Comparison of ENCODE assay signal across 10 cellular contexts in the genomic region with DNA sequence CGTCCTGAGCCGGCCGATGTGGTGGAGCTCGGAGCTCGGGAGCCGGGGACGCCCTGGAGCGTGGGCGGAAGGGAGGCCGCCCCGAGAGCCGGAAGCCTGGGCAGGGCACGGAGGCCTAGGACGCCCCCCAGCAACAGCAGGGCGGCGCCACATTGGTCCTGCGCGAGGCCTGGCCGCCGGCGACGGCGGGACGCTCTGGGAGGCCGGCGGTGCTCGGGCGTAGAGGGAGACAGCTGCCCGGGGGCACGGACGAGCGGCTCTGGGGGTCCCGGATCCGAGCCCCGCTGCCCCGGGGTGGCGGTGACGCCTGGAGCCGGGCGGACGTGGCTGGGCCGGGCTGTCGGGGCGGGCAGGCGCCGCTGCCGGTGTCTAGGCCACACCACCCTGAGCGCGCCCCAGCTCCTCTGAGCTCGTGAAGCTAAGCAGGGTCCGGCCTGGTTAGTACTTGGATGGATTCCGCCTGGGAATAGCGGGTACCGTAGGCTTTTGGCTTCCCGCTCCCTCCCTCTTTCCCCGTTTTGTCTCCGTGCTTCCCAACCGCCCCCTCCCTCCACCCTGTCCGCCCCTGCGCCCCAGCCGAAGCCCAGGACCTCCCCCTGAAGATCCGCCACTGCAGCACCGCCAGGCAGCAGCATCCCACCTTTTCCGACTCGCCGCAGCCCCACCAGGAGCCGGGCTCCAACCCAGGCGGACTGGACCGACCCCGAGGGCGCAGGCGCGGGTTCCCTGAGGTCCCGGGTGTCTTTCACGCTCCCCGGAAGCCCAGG. TPM values are rescaled to one million over a fixed set of nuclear protein-coding genes. Genes with fewer than 3 reads are reported as not detected.
DNase-seq lines count a peak whose midpoint lies in the region; ATAC-seq and TF ChIP-seq lines count a peak whose summit lies in the region.
"Had no signal": no experiment of that assay in that cellular context is flagged by ENCODE, and none has a peak within 500 bp of the region (broad histone marks: within the 10 kb centered on the region; RNA-seq: fewer than 3 reads in every experiment).

No MANE protein-coding gene starts in this region.

- H3K27me3 ChIP-seq in adipocyte (replicated peaks; ENCODE audit: control insufficient read depth, insufficient read depth, low read length), result peaks cover 27% of the 10 kb centered on the region
- peaks cover 20% of the 10 kb centered on the region for H3K27me3 ChIP-seq in lung (ENCODE audit: control insufficient read depth, insufficient read depth)

- H3K9me3 ChIP-seq in adipocyte (ENCODE audit: control insufficient read depth, low read length) (no peaks in the 10 kb centered on the region), lung (ENCODE audit: control insufficient read depth in 2 of 2, insufficient read depth in 1 of 2, low read length in 1 of 2) (peaks cover 0 to 25% of the 10 kb centered on the region in 2 donors)
- H3K9me3 ChIP-seq: neutrophil had no signal

- WGBS in lung, 2 donors, result 12 to 13% methylated on average over 66 to 76 of the region's 76 CpGs

- no peaks in the 10 kb centered on the region for H3K36me3 ChIP-seq in adipocyte (ENCODE audit: control insufficient read depth, insufficient read depth, low read length, severe bottlenecking)
- H3K36me3 ChIP-seq in lung (ENCODE audit: control insufficient read depth in 2 of 2, insufficient read depth in 2 of 2, low read length in 2 of 2), result no peaks in the 10 kb centered on the region
- H3K36me3 ChIP-seq: neutrophil had no signal

- TF ChIP-seq CTCF in AG09309 (IDR thresholded peaks at IDR 0.05; ENCODE audit: control insufficient read depth, insufficient read depth, low read depth, low read length, missing control alignments) (no peak), lung (IDR thresholded peaks at IDR 0.05; ENCODE audit: control extremely low read depth, extremely low read depth) (no peak)

- no peaks in the 10 kb centered on the region for H3K4me1 ChIP-seq in adipocyte (ENCODE audit: control insufficient read depth, insufficient read depth, low read length)
- H3K4me1 ChIP-seq in lung (ENCODE audit: control insufficient read depth in 2 of 2, insufficient read depth in 2 of 2, low read length in 2 of 2), result peaks cover 0 to 13% of the 10 kb centered on the region in 2 donors

- H3K4me3 ChIP-seq in AG09309 (ENCODE audit: control insufficient read depth, low read depth, low read length), result peak overlapping the region; percentile 32
- H3K4me3 ChIP-seq in adipocyte (ENCODE audit: low read length), result peak overlapping the region; percentile 23
- H3K4me3 ChIP-seq in lung, result no peak overlapping the region

- H3K27ac ChIP-seq in lung (ENCODE audit: low read depth in 1 of 2, low read length in 1 of 2), result no peak overlapping the region
- H3K27ac ChIP-seq: neutrophil had no signal

- no peak overlapping the region for H3K9ac ChIP-seq in adipocyte (ENCODE audit: low read length)

- DNase-seq in AG09309 (ENCODE audit: low read depth) (no peak), adipocyte (ENCODE audit: low read depth) (no peak), lung (ENCODE audit: low spot score) (no peak), occipital lobe (lab: John Stamatoyannopoulos, UW) (no peak), HuH-7.5 (ENCODE audit: low spot score) (no peak), hepatic stellate cell (ENCODE audit: low spot score) (no peak)

- ATAC-seq in GM21526 (IDR thresholded peaks at IDR 0.05; ENCODE audit: low FRiP score, unreplicated experiment) (peak; percentile 78), lung (ENCODE audit: insufficient read depth, low FRiP score) (peak; percentile 22), HG02970 (IDR thresholded peaks at IDR 0.05; ENCODE audit: low FRiP score, unreplicated experiment) (no peak)

RNA-seq across cellular contexts. Expression of a gene that starts 12.1 kb away (rescaled TPM):
- total RNA-seq in lung (not detected), occipital lobe (not detected)
- polyA plus RNA-seq in lung, result not detected
- total RNA-seq: ureter had no signal

RNA-seq across cellular contexts. Expression of a gene that starts 49.3 kb away (rescaled TPM):
- total RNA-seq in lung, result not detected
- not detected for polyA plus RNA-seq in lung
- not detected for total RNA-seq in occipital lobe
